1 cellular context compared by ENCODE assay signal in genomic region chr2:100196786-100197494, GRCh38.
TF ChIP-seq lines count a peak whose summit lies in the region.

No MANE protein-coding gene starts in this region.

TF ChIP-seq in GM23338, 12 proteins besides CTCF, POLR2A, EP300 and RAD21 (continued from another document):
- TF ChIP-seq ZNF462 (CRISPR knock-in tag; IDR thresholded peaks at IDR 0.05) (no peak), NANOG (IDR thresholded peaks at IDR 0.05; ENCODE audit: borderline replicate concordance) (no peak), EZH2 (IDR thresholded peaks at IDR 0.05; ENCODE audit: low read depth, unreplicated experiment) (no peak), ETS1 (IDR thresholded peaks at IDR 0.05) (no peak)
